In the genomic region with DNA sequence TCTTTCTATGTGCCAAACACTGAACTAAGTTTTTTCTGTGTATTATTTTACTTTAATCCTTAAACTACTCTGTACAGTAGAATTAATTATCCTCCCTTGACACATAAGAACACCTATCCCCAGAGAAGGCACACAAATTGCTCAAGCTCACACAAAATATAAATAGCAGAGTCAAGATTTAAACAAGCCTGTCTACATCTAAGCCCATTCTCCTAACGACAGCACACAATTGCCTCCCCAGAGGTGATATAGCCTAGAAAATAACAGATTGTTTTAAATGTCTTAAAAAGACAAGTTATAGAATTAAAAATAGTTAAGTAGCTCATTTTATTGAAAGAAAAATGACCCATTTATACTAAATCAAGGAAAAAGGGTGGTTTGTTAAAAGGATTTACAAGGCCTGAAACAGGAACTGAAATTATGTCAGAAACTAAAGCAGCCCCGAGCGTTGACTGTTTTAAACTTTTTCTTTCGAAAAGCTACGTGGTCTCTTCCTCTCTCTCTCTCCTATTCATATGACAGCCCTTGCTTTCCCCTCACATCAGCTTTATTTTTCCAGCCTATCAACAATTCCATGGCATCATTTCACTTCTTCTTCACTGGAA, we compare ENCODE assay signal across 10 cellular contexts. TPM values are rescaled to one million over a fixed set of nuclear protein-coding genes. Genes with fewer than 3 reads are reported as not detected.
A peak's percentile ranks its signal among the peaks of the same experiment; 100 is the strongest.
DNase-seq lines count a peak whose midpoint lies in the region; ATAC-seq and TF ChIP-seq lines count a peak whose summit lies in the region.
"Had no signal": no experiment of that assay in that cellular context is flagged by ENCODE, and none has a peak within 500 bp of the region (broad histone marks: within the 10 kb centered on the region; RNA-seq: fewer than 3 reads in every experiment).

No MANE protein-coding gene starts in this region.

- intact Hi-C loops in sciatic nerve (cut with DNase I), result no loop called here
- intact Hi-C loops in PC-3 (cut with micrococcal nuclease), result no loop called here
- intact Hi-C loops in transverse colon (cut with DNase I; ENCODE audit: low total_unique reads), result loop anchor here (10.0 kb wide), 1 partner anchor 95 kb away; no protein-coding TSS in a partner anchor

- H3K27me3 ChIP-seq in BE2C, result no peaks in the 10 kb centered on the region
- H3K27me3 ChIP-seq in PC-3 (ENCODE audit: low read length), result no peaks in the 10 kb centered on the region
- H3K27me3 ChIP-seq in transverse colon, result no peaks in the 10 kb centered on the region
- H3K27me3 ChIP-seq: heart left ventricle had no signal

- no peaks in the 10 kb centered on the region for H3K9me3 Mint-ChIP-seq in T-cell
- H3K9me3 Mint-ChIP-seq: naive thymus-derived CD8-positive, alpha-beta T cell had no signal

- H3K79me2 ChIP-seq in PC-3 (ENCODE audit: low read length), result no peaks in the 10 kb centered on the region

- peaks cover 6 to 12% (median 6%) of the 10 kb centered on the region in 3 donors for H3K4me1 Mint-ChIP-seq in T-cell

- H3K9ac ChIP-seq in PC-3 (ENCODE audit: low read length), result no peak overlapping the region

- CTCF ChIA-PET in T-cell (lab: Charles Lee) (no interaction called here), PC-3 (lab: Charles Lee) (interaction anchor here (0.5 kb wide), 1 partner anchor 43 kb away, joined by 4 read pairs; no protein-coding TSS in a partner anchor)

- no peaks in the 10 kb centered on the region for H3K36me3 ChIP-seq in BE2C
- no peaks in the 10 kb centered on the region for H3K36me3 ChIP-seq in PC-3 (ENCODE audit: low read depth, low read length)
- H3K36me3 ChIP-seq in transverse colon, result no peaks in the 10 kb centered on the region
- H3K36me3 ChIP-seq: heart left ventricle had no signal

- H3K9me3 ChIP-seq in BE2C (no peaks in the 10 kb centered on the region), PC-3 (ENCODE audit: low read length) (no peaks in the 10 kb centered on the region), transverse colon (no peaks in the 10 kb centered on the region)

- TF ChIP-seq POLR2A in transverse colon (IDR thresholded peaks at IDR 0.05), result no peak

- WGBS in transverse colon (ENCODE audit: low coverage in 1 of 2), 2 donors, result 79 to 86% methylated on average over 5 of the region's 5 CpGs

- no peaks in the 10 kb centered on the region for H4K20me1 ChIP-seq in PC-3 (ENCODE audit: low read length)

- no TSS peak for BruUV-seq in PC-3 (replicated peaks; lab: Mats Ljungman, UMichigan)

- H3K27ac ChIP-seq in PC-3 (ENCODE audit: low read length) (no peak overlapping the region), transverse colon (peak overlapping the region in 2 of 4 donors; percentile 23 to 34)

- ATAC-seq in GM19025 (IDR thresholded peaks at IDR 0.05; ENCODE audit: low read depth, unreplicated experiment), result peak; percentile 89
- ATAC-seq in HG02642 (IDR thresholded peaks at IDR 0.05; ENCODE audit: poor library complexity, unreplicated experiment), result peak; percentile 87
- ATAC-seq in HG03558 (IDR thresholded peaks at IDR 0.05; ENCODE audit: extremely low read depth, unreplicated experiment), result peak; percentile 69
- peak; percentile 44 for ATAC-seq in sciatic nerve
- no peak for ATAC-seq in T-cell (replicated peaks in 1 of 4)
- ATAC-seq in PC-3, result no peak
- ATAC-seq: naive thymus-derived CD8-positive, alpha-beta T cell had no signal

- in situ Hi-C loops in transverse colon (cut with MboI; ENCODE audit: low pct_ligation_motif_present in 1 of 4, low pct_unique_long_range_greater_than_20kb in 1 of 4, low sequenced_read_pairs in 3 of 4), result no loop called here

- no peak overlapping the region for H3K4me3 Mint-ChIP-seq in T-cell

- H3K36me3 Mint-ChIP-seq in T-cell, result no peaks in the 10 kb centered on the region

- H3K9me2 ChIP-seq in PC-3 (replicated peaks; ENCODE audit: low read length), result 0 out of 2 replicates have a peak, but pooled peaks cover 2% of the 10 kb centered on the region

- TF ChIP-seq EP300 in transverse colon (IDR thresholded peaks at IDR 0.05; ENCODE audit: low read depth), result no peak

- no peaks in the 10 kb centered on the region for H3F3A ChIP-seq in PC-3 (ENCODE audit: low read length, unreplicated experiment)

- TF ChIP-seq CTCF in BE2C (IDR thresholded peaks at IDR 0.05; ENCODE audit: low read depth, low read length) (no peak), PC-3 (conservative IDR thresholded peaks at IDR 0.05; ENCODE audit: low read depth, low read length) (no peak), transverse colon (IDR thresholded peaks at IDR 0.05) (no peak)

- no peak overlapping the region for H3K4me2 ChIP-seq in PC-3 (ENCODE audit: low read length)

- H3K4me1 ChIP-seq in BE2C (peaks cover 24% of the 10 kb centered on the region), PC-3 (ENCODE audit: insufficient read depth, low read length) (no peaks in the 10 kb centered on the region), transverse colon (peaks cover 0 to 3% (median 0%) of the 10 kb centered on the region in 4 donors)

- no peak overlapping the region for H2AFZ ChIP-seq in PC-3 (ENCODE audit: low read length)

- H3K27me3 Mint-ChIP-seq in T-cell, result no peaks in the 10 kb centered on the region

- no peak overlapping the region for H3K27ac Mint-ChIP-seq in T-cell

- POLR2A ChIA-PET in T-cell (lab: Charles Lee) (no interaction called here), PC-3 (lab: Charles Lee; ENCODE audit: unreplicated experiment) (interaction anchor here (0.7 kb wide), 1 partner anchor 190 kb away, joined by 3 read pairs; no protein-coding TSS in a partner anchor)

- H3K4me3 ChIP-seq in BE2C (ENCODE audit: low read depth, low read length), result no peak overlapping the region
- no peak overlapping the region for H3K4me3 ChIP-seq in PC-3 (ENCODE audit: low read length)
- H3K4me3 ChIP-seq in transverse colon, result no peak overlapping the region
- H3K4me3 ChIP-seq: heart left ventricle had no signal

- no peak for DNase-seq in sciatic nerve (ENCODE audit: low spot score)
- no peak for DNase-seq in BE2C
- no peak for DNase-seq in T-cell
- DNase-seq in PC-3, result no peak
- DNase-seq in transverse colon, result no peak
- DNase-seq: heart left ventricle had no signal

RNA-seq across cellular contexts. Expression of a gene that starts 30.5 kb away (rescaled TPM):
- total RNA-seq in sciatic nerve, result 4.1 TPM
- polyA plus RNA-seq in BE2C (2012; ENCODE audit: insufficient read depth, insufficient read length, low read depth), result not detected
- not detected for total RNA-seq in T-cell
- 0.69 TPM in 1 of 2 replicates, not detected in the other for total RNA-seq in PC-3 (2014; rRNA removed)
- not detected for total RNA-seq in transverse colon
- total RNA-seq: naive thymus-derived CD8-positive, alpha-beta T cell had no signal
- polyA plus RNA-seq: naive thymus-derived CD8-positive, alpha-beta T cell had no signal

Comparison
In these comparisons a context has a peak if more than half of its experiments do, and no peak if none do; other contexts are left out.
1. ATAC-seq: peak in GM19025 (single experiment), HG02642 (single experiment), HG03558 (single experiment) and sciatic nerve (single experiment); none in T-cell (0 of 4) and PC-3 (single experiment).